12 cellular contexts compared by ENCODE assay signal in genomic region chr6:71403422-71404134, GRCh38.
DNase-seq lines count a peak whose midpoint lies in the region; ATAC-seq, FAIRE-seq and TF ChIP-seq lines count a peak whose summit lies in the region.
"Had no signal": no experiment of that assay in that cellular context is flagged by ENCODE, and none has a peak within 500 bp of the region (broad histone marks: within the 10 kb centered on the region; RNA-seq: fewer than 3 reads in every experiment).

No MANE protein-coding gene starts in this region.

- no peak overlapping the region for H3K4me3 ChIP-seq in SK-N-MC
- H3K4me3 ChIP-seq in fibroblast of pulmonary artery (replicated peaks; ENCODE audit: low read depth, low read length), result peak overlapping the region; percentile 33
- peak overlapping the region; percentile 42 for H3K4me3 ChIP-seq in parathyroid adenoma (ENCODE audit: low read depth, low read length)
- H3K4me3 ChIP-seq: prostate gland had no signal

- H3K36me3 ChIP-seq in SK-N-MC (ENCODE audit: insufficient read depth, low read length) (no peaks in the 10 kb centered on the region), parathyroid adenoma (ENCODE audit: control insufficient read depth, insufficient read depth, low read length) (no peaks in the 10 kb centered on the region)
- H3K36me3 ChIP-seq: prostate gland had no signal

- TF ChIP-seq CTCF in fibroblast of pulmonary artery (IDR thresholded peaks at IDR 0.05; ENCODE audit: low read length, missing control alignments), result no peak
- TF ChIP-seq CTCF in parathyroid adenoma (IDR thresholded peaks at IDR 0.05), result no peak
- no peak for TF ChIP-seq CTCF in GM10248 (IDR thresholded peaks at IDR 0.05; ENCODE audit: control extremely low read depth, extremely low read depth, low read depth, missing control alignments)

- no peaks in the 10 kb centered on the region for H3K79me2 ChIP-seq in parathyroid adenoma

- H3K9me3 ChIP-seq in SK-N-MC (ENCODE audit: low read depth, low read length) (no peaks in the 10 kb centered on the region), parathyroid adenoma (ENCODE audit: control insufficient read depth, low read length) (no peaks in the 10 kb centered on the region)
- H3K9me3 ChIP-seq: prostate gland had no signal

- H3K9ac ChIP-seq in SK-N-MC (ENCODE audit: insufficient read length) (no peak overlapping the region), parathyroid adenoma (no peak overlapping the region)

- POLR2A ChIA-PET in GM10248 (lab: Yijun Ruan, JAX), result no interaction called here

- FAIRE-seq in H54 (lab: Jason Lieb, UNC), result peak; percentile 27

- in situ Hi-C loops in ACHN (cut with HindIII; ENCODE audit: low pct_ligation_motif_present, low pct_unique_long_range_greater_than_20kb, low sequenced_read_pairs), result no loop called here

- peak overlapping the region; percentile 26 for H2AFZ ChIP-seq in parathyroid adenoma

- peak overlapping the region; percentile 70 for H3K27ac ChIP-seq in SK-N-MC
- H3K27ac ChIP-seq in parathyroid adenoma, result peak overlapping the region; percentile 70
- H3K27ac ChIP-seq: RWPE1 had no signal

- CTCF ChIA-PET in GM10248 (lab: Yijun Ruan, JAX), result interaction anchor here (1.2 to 1.3 kb wide), 2 partner anchors 8 to 14 kb away, joined by 3 to 6 read pairs; no protein-coding TSS in a partner anchor

- ATAC-seq in activated CD4-positive, CD25-positive, alpha-beta regulatory T cell treated with anti-CD3 and anti-CD28 coated beads, Interleukin-2, amount 50 U/mL, for 24 hours, result no peak

- no peak for TF ChIP-seq POLR2A in H54 (IDR thresholded peaks at IDR 0.05; ENCODE audit: low read depth, low read length)

- H3K27me3 ChIP-seq in parathyroid adenoma (ENCODE audit: control insufficient read depth, insufficient read depth, low read length), result no peaks in the 10 kb centered on the region

- H3K4me2 ChIP-seq in parathyroid adenoma (ENCODE audit: low read length), result peak overlapping the region; percentile 36

- DNase-seq in H54 (ENCODE audit: insufficient read length, low spot score), result no peak
- no peak for DNase-seq in SK-N-MC (ENCODE audit: low read depth, low spot score)
- DNase-seq in fibroblast of pulmonary artery (ENCODE audit: low read depth), result peak; percentile 42
- DNase-seq in ACHN, result no peak
- no peak for DNase-seq in GM10248 (ENCODE audit: extremely low spot score)
- no peak for DNase-seq in activated naive CD4-positive, alpha-beta T cell treated with Interleukin-2 at 50 U/mL for 16 hours
- DNase-seq: activated CD4-positive, alpha-beta T cell treated with anti-CD3 and anti-CD28 coated beads, Interleukin-2, amount 10 ng/mL, durations not matched to agents 24 days and 14 days; hypothalamus had no signal

- H3K4me1 ChIP-seq in parathyroid adenoma, result peaks cover 14% of the 10 kb centered on the region
- H3K4me1 ChIP-seq: prostate gland had no signal
